8 cellular contexts compared by ENCODE assay signal in genomic region chr1:45583666-45584350, GRCh38. TPM values are rescaled to one million over a fixed set of nuclear protein-coding genes. Genes with fewer than 3 reads are reported as not detected.
DNase-seq lines count a peak whose midpoint lies in the region; ATAC-seq and TF ChIP-seq lines count a peak whose summit lies in the region.

NASP (plus strand) TSS chr1:45584041; CDS start chr1:45584147, 106 bp downstream.

- H3K9me2 ChIP-seq in SK-N-SH = no peaks in the 10 kb centered on the region

- H3K4me1 ChIP-seq in SK-N-SH (ENCODE audit: control insufficient read depth in 1 of 2, insufficient read depth in 2 of 2, low read depth in 1 of 2, low read length in 1 of 2) (peaks cover 5 to 9% of the 10 kb centered on the region in 2 experiments; a peak in 3 of 4 replicates), osteoblast (ENCODE audit: insufficient read depth, low read length) (peaks cover 16% of the 10 kb centered on the region)

- H3K4me3 ChIP-seq in SK-N-SH (ENCODE audit: low read depth in 2 of 2, low read length in 1 of 2) (peak within 1 kb of the TSS; percentile 76 to 97), osteoblast (ENCODE audit: insufficient read depth, low read length) (peak within 1 kb of the TSS; percentile 100)

- H2AFZ ChIP-seq in SK-N-SH (ENCODE audit: low read depth) (peak within 1 kb of the TSS; percentile 100), osteoblast (ENCODE audit: low read length) (peak within 1 kb of the TSS; percentile 100)

- CTCF ChIA-PET in SK-N-SH (lab: Yijun Ruan, JAX) = interaction anchor here (1.1 to 6.5 kb wide), 3 partner anchors 14 to 71 kb away, joined by 3 to 55 read pairs (median 7); no protein-coding TSS in a partner anchor

- H3K79me2 ChIP-seq in SK-N-SH (ENCODE audit: insufficient read depth) = peaks cover 47% of the 10 kb centered on the region
- peaks cover 42% of the 10 kb centered on the region for H3K79me2 ChIP-seq in osteoblast (ENCODE audit: insufficient read depth, low read length)

- H3K36me3 ChIP-seq in SK-N-SH (replicated peaks in 1 of 2; ENCODE audit: control insufficient read depth in 1 of 2, insufficient read depth in 2 of 2, low read length in 1 of 2) = no peaks in the 10 kb centered on the region
- no peaks in the 10 kb centered on the region for H3K36me3 ChIP-seq in osteoblast (ENCODE audit: insufficient read depth, low read length)

- no peak for TF ChIP-seq EP300 in SK-N-SH (IDR thresholded peaks at IDR 0.05; ENCODE audit: borderline replicate concordance in 1 of 2, low read depth in 1 of 2, low read length in 1 of 2)

- H3K9me3 ChIP-seq in SK-N-SH (no peaks in the 10 kb centered on the region), osteoblast (ENCODE audit: low read depth, low read length) (no peaks in the 10 kb centered on the region)

- H3K27ac ChIP-seq in SK-N-SH (ENCODE audit: low read depth in 2 of 2, low read length in 1 of 2) = peak within 1 kb of the TSS; percentile 89 to 90
- peak within 1 kb of the TSS; percentile 91 for H3K27ac ChIP-seq in osteoblast (ENCODE audit: low read depth, low read length)
- peak within 1 kb of the TSS; percentile 86 for H3K27ac ChIP-seq in temporal lobe (ENCODE audit: low read depth, low read length)

- DNase-seq in GM10266 (ENCODE audit: extremely low spot score) (peak; percentile 89), NCI-H1048 (lab: John Stamatoyannopoulos, UW) (peak; percentile 49), SK-N-SH (peak; percentile 90), glomerular endothelial cell (ENCODE audit: extremely low read depth, low read depth, low spot score) (no peak), osteoblast (ENCODE audit: insufficient read length, low spot score, missing footprints) (peak; percentile 94)
- peak; percentile 90 for DNase-seq in activated naive CD4-positive, alpha-beta T cell treated with anti-CD3 and anti-CD28 coated beads, Interleukin-2, amount 50 U/mL, for 16 hours

- TF ChIP-seq RAD21 in SK-N-SH (IDR thresholded peaks at IDR 0.05; ENCODE audit: low read length) = no peak

- no peaks in the 10 kb centered on the region for H3K27me3 ChIP-seq in SK-N-SH (ENCODE audit: insufficient read depth)
- no peaks in the 10 kb centered on the region for H3K27me3 ChIP-seq in osteoblast (ENCODE audit: insufficient read depth, low read length)

- peak; percentile 59 for ATAC-seq in HG02571 (IDR thresholded peaks at IDR 0.05; ENCODE audit: unreplicated experiment)

- peak within 1 kb of the TSS; percentile 96 for H3K9ac ChIP-seq in SK-N-SH

- POLR2A ChIA-PET in SK-N-SH (lab: Yijun Ruan, JAX) = interaction anchor here (0.6 to 4.7 kb wide), 10 partner anchors 9 to 244 kb away, joined by 3 to 32 read pairs (median 4); partner anchors contain the start of genes AKR1A1, GPBP1L1, PRDX1 and TOE1

- 0% methylated on average over 28 of the region's 41 CpGs for WGBS in SK-N-SH (ENCODE audit: low lambda C conversion rate)

- H3K4me2 ChIP-seq in SK-N-SH (peak within 1 kb of the TSS; percentile 96), osteoblast (ENCODE audit: insufficient read depth, low read length) (peak within 1 kb of the TSS; percentile 100)

- TF ChIP-seq CTCF in GM10266 (IDR thresholded peaks at IDR 0.05; ENCODE audit: control insufficient read depth, insufficient read depth, low read depth, missing control alignments) (no peak), SK-N-SH (IDR thresholded peaks at IDR 0.05) (no peak), osteoblast (IDR thresholded peaks at IDR 0.05; ENCODE audit: extremely low read depth, low read depth, low read length) (no peak)

- H3F3A ChIP-seq in SK-N-SH (replicated peaks; ENCODE audit: insufficient read depth) = peaks cover 8% of the 10 kb centered on the region

- H4K20me1 ChIP-seq in SK-N-SH (ENCODE audit: insufficient read depth) (peaks cover 40% of the 10 kb centered on the region), osteoblast (ENCODE audit: insufficient read depth, low read length) (peaks cover 12% of the 10 kb centered on the region)

TF ChIP-seq in SK-N-SH, 30 proteins besides CTCF, POLR2A, EP300 and RAD21 (continues in another document):
- TF ChIP-seq POLR2AphosphoS5 (IDR thresholded peaks at IDR 0.05; ENCODE audit: low read depth, low read length) = peak; percentile 99
- TF ChIP-seq SMC3 (IDR thresholded peaks at IDR 0.05; ENCODE audit: low read depth, low read length) = no peak
- no peak for TF ChIP-seq FOSL2 (IDR thresholded peaks at IDR 0.05; ENCODE audit: borderline replicate concordance, low read depth)
- no peak for TF ChIP-seq RCOR1 (IDR thresholded peaks at IDR 0.05; ENCODE audit: low read length)
- TF ChIP-seq YY1 (IDR thresholded peaks at IDR 0.05; ENCODE audit: low read depth) = no peak; the same call in 1 of the 2 replicates
- no peak; the same call in 1 of the 2 replicates for TF ChIP-seq ELF1 (IDR thresholded peaks at IDR 0.05)
- peak; percentile 74 for TF ChIP-seq GABPA (IDR thresholded peaks at IDR 0.05; ENCODE audit: low read depth)
- no peak for TF ChIP-seq TCF12 (IDR thresholded peaks at IDR 0.05)
- TF ChIP-seq JUND (IDR thresholded peaks at IDR 0.05) = no peak
- TF ChIP-seq NFIC (IDR thresholded peaks at IDR 0.05; ENCODE audit: borderline replicate concordance) = no peak
- TF ChIP-seq USF2 (IDR thresholded peaks at IDR 0.05; ENCODE audit: borderline replicate concordance, low read depth, low read length) = no peak
- TF ChIP-seq MXI1 (IDR thresholded peaks at IDR 0.05; ENCODE audit: low read depth, low read length) = peak; percentile 36
- 0 out of 2 replicates have a peak, but pooled peaks have one; percentile 13 for TF ChIP-seq RFX5 (IDR thresholded peaks at IDR 0.05; ENCODE audit: low read length)
- peak; percentile 47; the same call in 1 of the 2 replicates for TF ChIP-seq REST (IDR thresholded peaks at IDR 0.05; ENCODE audit: low read depth, low read length)
- no peak for TF ChIP-seq EZH2phosphoT487 (IDR thresholded peaks at IDR 0.05; ENCODE audit: borderline replicate concordance, low read depth)
- TF ChIP-seq RXRA (IDR thresholded peaks at IDR 0.05; ENCODE audit: borderline replicate concordance, low read depth) = no peak
- TF ChIP-seq USF1 (IDR thresholded peaks at IDR 0.05; ENCODE audit: borderline replicate concordance, low read depth) = no peak
- peak; percentile 88 for TF ChIP-seq SIN3A (IDR thresholded peaks at IDR 0.05; ENCODE audit: borderline replicate concordance, low read depth, low read length)
- TF ChIP-seq TAF1 (IDR thresholded peaks at IDR 0.05; ENCODE audit: borderline replicate concordance, low read depth, low read length) = peak; percentile 91; the same call in 1 of the 2 replicates

RNA-seq across cellular contexts. Expression of gene NASP, which starts in this region (rescaled TPM):
- polyA plus RNA-seq in SK-N-SH (2012; rRNA removed) = 152 and 153 TPM in 2 replicates
- 147 and 148 TPM in 2 replicates for polyA plus RNA-seq in SK-N-SH (2012; cell fraction: cytosol; rRNA removed)
- polyA plus RNA-seq in SK-N-SH (2012; cell fraction: nucleus; rRNA removed) = 145 and 158 TPM in 2 replicates
- 41.2 and 68.8 TPM in 2 replicates for total RNA-seq in glomerular endothelial cell
- 25.9 and 27.5 TPM in 2 replicates for total RNA-seq in osteoblast
- 70.8 TPM for total RNA-seq in temporal lobe
